29 cellular contexts compared by ENCODE assay signal in genomic region chr1:3065797-3066196, GRCh38. TPM values are rescaled to one million over a fixed set of nuclear protein-coding genes. Genes with fewer than 3 reads are reported as not detected.
A peak's percentile ranks its signal among the peaks of the same experiment; 100 is the strongest.
DNase-seq lines count a peak whose midpoint lies in the region; ATAC-seq and TF ChIP-seq lines count a peak whose summit lies in the region.
"Had no signal": no experiment of that assay in that cellular context is flagged by ENCODE, and none has a peak within 500 bp of the region (broad histone marks: within the 10 kb centered on the region; RNA-seq: fewer than 3 reads in every experiment).

No MANE protein-coding gene starts in this region.

- intact Hi-C loops in thyroid gland (cut with DNase I): loop anchor here (5.0 kb wide), 2 partner anchors 222 to 347 kb away; no protein-coding TSS in a partner anchor

- ATAC-seq in GM21390 (IDR thresholded peaks at IDR 0.05; ENCODE audit: unreplicated experiment): no peak
- no peak for ATAC-seq in HG03175 (IDR thresholded peaks at IDR 0.05; ENCODE audit: unreplicated experiment)
- ATAC-seq: gastroesophageal sphincter had no signal

- H3K27ac Mint-ChIP-seq in activated naive CD4-positive, alpha-beta T cell treated with anti-CD3 and anti-CD28 coated beads, Interleukin-2, amount 10 ng/mL, durations not matched to agents 7 days and 5 days: no peak overlapping the region
- H3K27ac Mint-ChIP-seq: activated CD4-positive, alpha-beta T cell treated with anti-CD3 and anti-CD28 coated beads, Interleukin-2, amount 10 ng/mL, durations not matched to agents 7 days and 5 days had no signal

- H3K36me3 ChIP-seq in duodenal mucosa (ENCODE audit: control insufficient read depth in 1 of 2, insufficient read depth in 2 of 2, low read length in 2 of 2) (no peaks in the 10 kb centered on the region), mucosa of stomach (ENCODE audit: control insufficient read depth, insufficient read depth, low read length) (no peaks in the 10 kb centered on the region), thyroid gland (no peaks in the 10 kb centered on the region)
- H3K36me3 ChIP-seq: gastroesophageal sphincter, Peyer's patch, upper lobe of right lung had no signal

- CTCF ChIA-PET in activated naive CD4-positive, alpha-beta T cell treated with anti-CD3 and anti-CD28 coated beads, Interleukin-2, amount 10 ng/mL, durations not matched to agents 7 days and 5 days (lab: Charles Lee): no interaction called here

- peaks cover 3% of the 10 kb centered on the region for H3K4me1 Mint-ChIP-seq in activated naive CD4-positive, alpha-beta T cell treated with anti-CD3 and anti-CD28 coated beads, Interleukin-2, amount 10 ng/mL, durations not matched to agents 7 days and 5 days

- H3K27me3 ChIP-seq in duodenal mucosa (ENCODE audit: control insufficient read depth in 1 of 2, insufficient read depth in 2 of 2, low read length in 2 of 2) (peaks cover 8% of the 10 kb centered on the region in 2 donors), mucosa of stomach (ENCODE audit: control insufficient read depth, insufficient read depth, low read length) (peaks cover 8% of the 10 kb centered on the region), thyroid gland (no peaks in the 10 kb centered on the region)
- H3K27me3 ChIP-seq: body of pancreas had no signal

- peaks cover 9 to 17% of the 10 kb centered on the region in 2 donors for H3K4me1 ChIP-seq in duodenal mucosa (ENCODE audit: control insufficient read depth in 1 of 2, insufficient read depth in 2 of 2, low read length in 2 of 2)
- peaks cover 22% of the 10 kb centered on the region for H3K4me1 ChIP-seq in mucosa of stomach (ENCODE audit: control insufficient read depth, insufficient read depth, low read length)
- H3K4me1 ChIP-seq in thyroid gland: peaks cover 26% of the 10 kb centered on the region in 2 donors
- H3K4me1 ChIP-seq: Caco-2 had no signal

- peak overlapping the region; percentile 66 to 69 for H3K4me3 ChIP-seq in duodenal mucosa (ENCODE audit: low read depth in 1 of 2, low read length in 2 of 2)
- no peak overlapping the region for H3K4me3 ChIP-seq in mucosa of stomach (ENCODE audit: low read length)
- H3K4me3 ChIP-seq in thyroid gland (replicated peaks in 1 of 3): no peak overlapping the region
- H3K4me3 ChIP-seq: body of pancreas, gastroesophageal sphincter, Peyer's patch, psoas muscle, upper lobe of right lung had no signal

- H3K9ac ChIP-seq in duodenal mucosa (ENCODE audit: low read depth in 1 of 2, low read length in 2 of 2) (no peak overlapping the region), mucosa of stomach (ENCODE audit: low read length) (peak overlapping the region; percentile 61)

- H3K27me3 Mint-ChIP-seq in activated naive CD4-positive, alpha-beta T cell treated with anti-CD3 and anti-CD28 coated beads, Interleukin-2, amount 10 ng/mL, durations not matched to agents 7 days and 5 days: peaks cover 71% of the 10 kb centered on the region

- H3K9me3 ChIP-seq in duodenal mucosa (ENCODE audit: control insufficient read depth in 1 of 2, low read length in 2 of 2) (no peaks in the 10 kb centered on the region), mucosa of stomach (ENCODE audit: control insufficient read depth, low read length) (no peaks in the 10 kb centered on the region), thyroid gland (no peaks in the 10 kb centered on the region)
- H3K9me3 ChIP-seq: body of pancreas, Caco-2, gastroesophageal sphincter, Peyer's patch, psoas muscle, upper lobe of right lung had no signal

- H3K4me3 Mint-ChIP-seq in activated naive CD4-positive, alpha-beta T cell treated with anti-CD3 and anti-CD28 coated beads, Interleukin-2, amount 10 ng/mL, durations not matched to agents 7 days and 5 days: no peak overlapping the region
- H3K4me3 Mint-ChIP-seq: activated CD4-positive, alpha-beta T cell treated with anti-CD3 and anti-CD28 coated beads, Interleukin-2, amount 10 ng/mL, durations not matched to agents 7 days and 5 days had no signal

- DNase-seq in activated naive CD4-positive, alpha-beta T cell treated with anti-CD3 and anti-CD28 coated beads, Interleukin-2, amount 10 ng/mL, durations not matched to agents 7 days and 5 days: peak; percentile 11
- no peak for DNase-seq in activated naive CD4-positive, alpha-beta T cell treated with anti-CD3 and anti-CD28 coated beads, Interleukin-2, amount 50 U/mL, for 16 hours
- DNase-seq in thyroid gland (no peak), iPS-NIHi11 (ENCODE audit: low spot score) (no peak)
- DNase-seq: 8988T; activated CD4-positive, alpha-beta T cell treated with anti-CD3 and anti-CD28 coated beads, Interleukin-2, amount 10 ng/mL, durations not matched to agents 7 days and 5 days; C1 segment of cervical spinal cord; DMS79; GDM1; hippocampal formation; NCI-H1048; NCI-H2107; NCI-H748 treated with DMSO at 0.1 percent for 48 hours; stimulated activated CD4-positive, alpha-beta T cell treated with anti-CD3 and anti-CD28 coated beads, Interleukin-15, amount 100 ng/mL, for 24 hours; stimulated activated CD4-positive, alpha-beta T cell treated with anti-CD3 and anti-CD28 coated beads, Interleukin-4, amount 100 ng/mL, for 4 hours; T1000 had no signal

- TF ChIP-seq POLR2A in thyroid gland (IDR thresholded peaks at IDR 0.05): no peak

- TF ChIP-seq CTCF in thyroid gland (IDR thresholded peaks at IDR 0.05): no peak

- H3K27ac ChIP-seq in duodenal mucosa (ENCODE audit: low read depth, low read length): no peak overlapping the region
- H3K27ac ChIP-seq in thyroid gland: peak overlapping the region in 2 of 3 donors; percentile 91 to 96
- H3K27ac ChIP-seq: gastroesophageal sphincter, Peyer's patch, psoas muscle, upper lobe of right lung had no signal

- H3K9me3 Mint-ChIP-seq in activated naive CD4-positive, alpha-beta T cell treated with anti-CD3 and anti-CD28 coated beads, Interleukin-2, amount 10 ng/mL, durations not matched to agents 7 days and 5 days: no peaks in the 10 kb centered on the region
- H3K9me3 Mint-ChIP-seq: activated CD4-positive, alpha-beta T cell treated with anti-CD3 and anti-CD28 coated beads, Interleukin-2, amount 10 ng/mL, durations not matched to agents 7 days and 5 days had no signal

- WGBS in thyroid gland, 2 donors: 57% methylated on average over 7 of the region's 7 CpGs; no CpG with 5 or more reads in 1 of the 2 donors

- peaks cover 1% of the 10 kb centered on the region for H3K36me3 Mint-ChIP-seq in activated naive CD4-positive, alpha-beta T cell treated with anti-CD3 and anti-CD28 coated beads, Interleukin-2, amount 10 ng/mL, durations not matched to agents 7 days and 5 days

RNA-seq across cellular contexts. Expression of gene PRDM16, which starts 3.2 kb away (rescaled TPM):
- total RNA-seq in thyroid gland: 10 to 100 TPM; 15.7 to 54.3 (median 27.6) TPM
- total RNA-seq: activated CD8-positive, alpha-beta memory T cell treated with anti-CD3 and anti-CD28 coated beads for 36 hours; HT-29 had no signal

RNA-seq across cellular contexts. Expression of gene ACTRT2, which starts 44.5 kb away (rescaled TPM):
- total RNA-seq in thyroid gland: under 1 TPM in 1 of 4 donors, not detected in 3; 0.67 TPM
- total RNA-seq: activated CD4-positive, alpha-beta T cell treated with anti-CD3 and anti-CD28 coated beads, Interleukin-2, amount 10 ng/mL, durations not matched to agents 7 days and 5 days; activated CD8-positive, alpha-beta memory T cell treated with anti-CD3 and anti-CD28 coated beads for 36 hours; body of pancreas; Caco-2; chondrocyte; gastroesophageal sphincter; HT-29; Peyer's patch; psoas muscle; upper lobe of right lung had no signal

Comparison
In these comparisons a context has a peak if more than half of its experiments do, and no peak if none do; other contexts are left out.
1. H3K4me3 ChIP-seq: peak in duodenal mucosa (2 of 2); none in mucosa of stomach (single experiment) and thyroid gland (0 of 3).